Comparison of ENCODE assay signal across 26 cellular contexts in genomic region chr1:5373281-5373680, GRCh38.
"Had no signal": no experiment of that assay in that cellular context is flagged by ENCODE, and none has a peak within 500 bp of the region (broad histone marks: within the 10 kb centered on the region; RNA-seq: fewer than 3 reads in every experiment).

No MANE protein-coding gene starts in this region.

- H3K27me3 ChIP-seq: tibial nerve, upper lobe of left lung had no signal

- H3K4me3 Mint-ChIP-seq: memory B cell; mesothelial cell of epicardium; naive thymus-derived CD4-positive, alpha-beta T cell; nephron; stimulated activated memory B cell treated with anti-CD40 and anti-IgM and Interleukin-4, amounts not matched to agents 10 μg/mL and 1 μg/mL and 100 μg/mL, for 72 hours had no signal

- H3K36me3 ChIP-seq: spleen, thoracic aorta, tibial nerve, upper lobe of left lung had no signal

- ATAC-seq: left ventricle myocardium superior; naive thymus-derived CD4-positive, alpha-beta T cell; psoas muscle; right cardiac atrium; stimulated activated memory B cell treated with anti-CD40 and anti-IgM and Interleukin-4, amounts not matched to agents 10 μg/mL and 1 μg/mL and 100 μg/mL, for 72 hours; stimulated activated naive CD8-positive, alpha-beta T cell treated with anti-CD3 and anti-CD28 coated beads, Interleukin-15, Interleukin-2, amounts not matched to agents 100 U/mL and 50 U/mL, for 24 hours had no signal

- DNase-seq: dermis blood vessel endothelial cell; effector memory CD4-positive, alpha-beta T cell; erythroblast; head of caudate nucleus; left ventricle myocardium superior; naive thymus-derived CD4-positive, alpha-beta T cell; nucleus accumbens; psoas muscle; right cardiac atrium; spleen; stimulated activated CD4-positive, alpha-beta T cell treated with anti-CD3 and anti-CD28 coated beads, Interleukin-4, amount 100 ng/mL, for 4 hours; stimulated activated naive CD8-positive, alpha-beta T cell treated with anti-CD3 and anti-CD28 coated beads, Interleukin-15, Interleukin-2, amounts not matched to agents 100 U/mL and 50 U/mL, for 24 hours; upper lobe of left lung had no signal

- H3K4me1 ChIP-seq: psoas muscle, spleen, tibial nerve, upper lobe of left lung had no signal

- H3K4me3 ChIP-seq: coronary artery, lung, psoas muscle, skin epidermis, spleen, thoracic aorta, tibial nerve, upper lobe of left lung had no signal

- FAIRE-seq: endometrium, frontal cortex, keratinocyte, urothelium cell line had no signal

- H3K4me1 Mint-ChIP-seq: memory B cell; mesothelial cell of epicardium; stimulated activated memory B cell treated with anti-CD40 and anti-IgM and Interleukin-4, amounts not matched to agents 10 μg/mL and 1 μg/mL and 100 μg/mL, for 72 hours had no signal

- H3K27me3 Mint-ChIP-seq: naive thymus-derived CD4-positive, alpha-beta T cell had no signal

- H3K9me3 ChIP-seq: psoas muscle, thoracic aorta had no signal

- H3K27ac Mint-ChIP-seq: memory B cell; mesothelial cell of epicardium; nephron; stimulated activated memory B cell treated with anti-CD40 and anti-IgM and Interleukin-4, amounts not matched to agents 10 μg/mL and 1 μg/mL and 100 μg/mL, for 72 hours had no signal

- H3K27ac ChIP-seq: coronary artery, psoas muscle, spleen, thoracic aorta, tibial nerve, upper lobe of left lung had no signal

- H3K36me3 Mint-ChIP-seq: memory B cell; mesothelial cell of epicardium; stimulated activated memory B cell treated with anti-CD40 and anti-IgM and Interleukin-4, amounts not matched to agents 10 μg/mL and 1 μg/mL and 100 μg/mL, for 72 hours had no signal
